Comparison of ENCODE assay signal across 27 cellular contexts in the genomic region with DNA sequence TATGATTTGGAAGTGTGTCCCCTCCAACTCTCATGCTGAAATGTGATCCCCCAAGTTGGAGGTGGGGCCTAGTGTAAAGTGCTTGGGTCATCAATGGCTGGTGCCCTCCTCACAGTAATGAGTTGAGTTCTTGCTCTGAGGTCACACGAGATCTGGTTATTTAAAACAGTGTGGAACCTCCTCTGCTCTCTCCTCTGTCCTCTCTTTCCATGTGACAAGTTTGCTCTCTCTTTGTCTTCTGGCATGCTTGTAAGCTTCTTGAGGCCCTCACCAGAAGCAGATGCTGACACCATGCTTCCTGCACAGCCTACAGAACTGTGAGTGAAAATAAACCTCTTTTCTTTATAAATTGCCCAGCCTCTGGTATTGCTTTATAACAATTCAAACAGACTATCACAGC.
"Had no signal": no experiment of that assay in that cellular context is flagged by ENCODE, and none has a peak within 500 bp of the region (broad histone marks: within the 10 kb centered on the region; RNA-seq: fewer than 3 reads in every experiment).

No MANE protein-coding gene starts in this region.

- H3K9me3 ChIP-seq: gastroesophageal sphincter, heart left ventricle, left lung, lower lobe of right lung, mucosa of descending colon had no signal

- H3K36me3 ChIP-seq: gastroesophageal sphincter, heart left ventricle, left lung, lower lobe of right lung had no signal

- H3K27ac ChIP-seq: coronary artery, dorsolateral prefrontal cortex, epithelial cell of prostate, foreskin keratinocyte, gastroesophageal sphincter, heart left ventricle, hepatocyte, left lung, lower lobe of right lung had no signal

- H3K9me3 Mint-ChIP-seq: endodermal cell, mesothelial cell of epicardium, naive B cell had no signal

- H2AFZ ChIP-seq: hepatocyte had no signal

- H3K27ac Mint-ChIP-seq: endodermal cell, mesothelial cell of epicardium, naive B cell had no signal

- H3K4me3 ChIP-seq: coronary artery, dorsolateral prefrontal cortex, gastroesophageal sphincter, heart left ventricle, hepatocyte, left lung, lower lobe of right lung, mucosa of descending colon had no signal

- H3K79me2 ChIP-seq: hepatocyte had no signal

- H3K4me1 Mint-ChIP-seq: endodermal cell, mesothelial cell of epicardium, naive B cell had no signal

- DNase-seq: dermis blood vessel endothelial cell; dorsolateral prefrontal cortex; effector CD4-positive, alpha-beta T cell; effector memory CD4-positive, alpha-beta T cell; endodermal cell; erythroblast; foreskin keratinocyte; heart left ventricle; hypothalamus; left cardiac atrium; left lung; left ventricle myocardium superior; lower lobe of right lung; mesenchymal stem cell; mucosa of descending colon; naive B cell had no signal

- H3K4me2 ChIP-seq: hepatocyte had no signal

- ATAC-seq: esophagus mucosa, foreskin keratinocyte, gastroesophageal sphincter, heart left ventricle, left cardiac atrium, left lung, left ventricle myocardium superior, lower lobe of right lung, mucosa of descending colon had no signal

- FAIRE-seq: colon, endometrium, frontal cortex, islet of Langerhans, keratinocyte had no signal

- H3K4me3 Mint-ChIP-seq: endodermal cell, mesothelial cell of epicardium, naive B cell had no signal

- H3K27me3 Mint-ChIP-seq: naive B cell had no signal

- H3K4me1 ChIP-seq: foreskin keratinocyte, gastroesophageal sphincter, heart left ventricle, left lung, lower lobe of right lung had no signal

- H3K27me3 ChIP-seq: dorsolateral prefrontal cortex, foreskin keratinocyte, gastroesophageal sphincter, heart left ventricle, hepatocyte, left lung had no signal
